Comparison of ENCODE assay signal across 3 cellular contexts in genomic region chr19:12705654-12706331, GRCh38.
TF ChIP-seq lines count a peak whose summit lies in the region.

No MANE protein-coding gene starts in this region.

TF ChIP-seq in IMR-90, 13 proteins besides CTCF, POLR2A, EP300 and RAD21:
- TF ChIP-seq NFE2L2 (IDR thresholded peaks at IDR 0.05; ENCODE audit: low read depth, low read length) = no peak
- no peak for TF ChIP-seq MAZ (IDR thresholded peaks at IDR 0.05; ENCODE audit: borderline replicate concordance, low read depth, low read length)
- no peak for TF ChIP-seq SMC3 (IDR thresholded peaks at IDR 0.05; ENCODE audit: low read depth, low read length)
- no peak for TF ChIP-seq RFX5 (IDR thresholded peaks at IDR 0.05; ENCODE audit: low read depth, low read length)
- TF ChIP-seq USF2 (IDR thresholded peaks at IDR 0.05; ENCODE audit: low read depth, low read length) = no peak
- TF ChIP-seq BHLHE40 (IDR thresholded peaks at IDR 0.05; ENCODE audit: low read depth, low read length) = no peak
- no peak for TF ChIP-seq MXI1 (IDR thresholded peaks at IDR 0.05; ENCODE audit: borderline replicate concordance, low read depth, low read length)
- TF ChIP-seq MAFK (IDR thresholded peaks at IDR 0.05; ENCODE audit: low read depth, low read length) = no peak
- TF ChIP-seq FOS (IDR thresholded peaks at IDR 0.05; ENCODE audit: low read depth, low read length) = no peak
- no peak for TF ChIP-seq RCOR1 (IDR thresholded peaks at IDR 0.05; ENCODE audit: insufficient replicate concordance, low read length)
- no peak for TF ChIP-seq CHD1 (IDR thresholded peaks at IDR 0.05; ENCODE audit: low read depth, low read length)
- no peak for TF ChIP-seq CEBPB (IDR thresholded peaks at IDR 0.05; ENCODE audit: low read depth, low read length)
- TF ChIP-seq, protein P1, sequence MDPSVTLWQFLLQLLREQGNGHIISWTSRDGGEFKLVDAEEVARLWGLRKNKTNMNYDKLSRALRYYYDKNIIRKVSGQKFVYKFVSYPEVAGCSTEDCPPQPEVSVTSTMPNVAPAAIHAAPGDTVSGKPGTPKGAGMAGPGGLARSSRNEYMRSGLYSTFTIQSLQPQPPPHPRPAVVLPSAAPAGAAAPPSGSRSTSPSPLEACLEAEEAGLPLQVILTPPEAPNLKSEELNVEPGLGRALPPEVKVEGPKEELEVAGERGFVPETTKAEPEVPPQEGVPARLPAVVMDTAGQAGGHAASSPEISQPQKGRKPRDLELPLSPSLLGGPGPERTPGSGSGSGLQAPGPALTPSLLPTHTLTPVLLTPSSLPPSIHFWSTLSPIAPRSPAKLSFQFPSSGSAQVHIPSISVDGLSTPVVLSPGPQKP (IDR thresholded peaks at IDR 0.05; ENCODE audit: borderline replicate concordance, low read depth, low read length) = no peak
TF ChIP-seq in IMR-90: peak in this region for 0.

TF ChIP-seq in H1, 55 proteins besides CTCF, POLR2A, EP300 and RAD21:
- TF ChIP-seq CBX8 (IDR thresholded peaks at IDR 0.05; ENCODE audit: borderline replicate concordance, low read depth, low read length) (no peak), MAX (IDR thresholded peaks at IDR 0.05) (no peak), POLR2AphosphoS5 (IDR thresholded peaks at IDR 0.05; ENCODE audit: low read depth, low read length) (0 out of 2 replicates have a peak, but pooled peaks have one; percentile 6)

TF ChIP-seq in HEK293T, 16 proteins besides CTCF, POLR2A, EP300 and RAD21:
- no peak for TF ChIP-seq L3MBTL2 (conservative IDR thresholded peaks at IDR 0.05)
- TF ChIP-seq SUZ12 (IDR thresholded peaks at IDR 0.05) = no peak
- TF ChIP-seq FOXK2 (IDR thresholded peaks at IDR 0.05) = no peak
- no peak for TF ChIP-seq HDGF (IDR thresholded peaks at IDR 0.05; ENCODE audit: borderline replicate concordance)
- TF ChIP-seq FOXM1 (IDR thresholded peaks at IDR 0.05; ENCODE audit: borderline replicate concordance) = no peak
- no peak for TF ChIP-seq NFRKB (IDR thresholded peaks at IDR 0.05)
- TF ChIP-seq SP1 (IDR thresholded peaks at IDR 0.05) = no peak
- no peak for TF ChIP-seq FOXA1 (IDR thresholded peaks at IDR 0.05)
- no peak for TF ChIP-seq LEF1 (IDR thresholded peaks at IDR 0.05; ENCODE audit: borderline replicate concordance)
- TF ChIP-seq, protein P2, sequence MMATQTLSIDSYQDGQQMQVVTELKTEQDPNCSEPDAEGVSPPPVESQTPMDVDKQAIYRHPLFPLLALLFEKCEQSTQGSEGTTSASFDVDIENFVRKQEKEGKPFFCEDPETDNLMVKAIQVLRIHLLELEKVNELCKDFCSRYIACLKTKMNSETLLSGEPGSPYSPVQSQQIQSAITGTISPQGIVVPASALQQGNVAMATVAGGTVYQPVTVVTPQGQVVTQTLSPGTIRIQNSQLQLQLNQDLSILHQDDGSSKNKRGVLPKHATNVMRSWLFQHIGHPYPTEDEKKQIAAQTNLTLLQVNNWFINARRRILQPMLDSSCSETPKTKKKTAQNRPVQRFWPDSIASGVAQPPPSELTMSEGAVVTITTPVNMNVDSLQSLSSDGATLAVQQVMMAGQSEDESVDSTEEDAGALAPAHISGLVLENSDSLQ (IDR thresholded peaks at IDR 0.05) = no peak
- TF ChIP-seq BHLHE40 (IDR thresholded peaks at IDR 0.05; ENCODE audit: borderline replicate concordance) = no peak
- TF ChIP-seq ARNT (IDR thresholded peaks at IDR 0.05) = no peak
- no peak for TF ChIP-seq ELF4 (IDR thresholded peaks at IDR 0.05)
- no peak for TF ChIP-seq ZNF384 (IDR thresholded peaks at IDR 0.05)
- TF ChIP-seq CTBP1 (IDR thresholded peaks at IDR 0.05; ENCODE audit: borderline replicate concordance) = no peak
- no peak for TF ChIP-seq TARDBP (IDR thresholded peaks at IDR 0.05)
TF ChIP-seq in HEK293T: peak in this region for 0.
